ENCODE assay signal across 30 cellular contexts in genomic region chr9:91210318-91210717, GRCh38.
A peak's percentile ranks its signal among the peaks of the same experiment; 100 is the strongest.
DNase-seq lines count a peak whose midpoint lies in the region; ATAC-seq, FAIRE-seq and TF ChIP-seq lines count a peak whose summit lies in the region.
"Had no signal": no experiment of that assay in that cellular context is flagged by ENCODE, and none has a peak within 500 bp of the region (broad histone marks: within the 10 kb centered on the region; RNA-seq: fewer than 3 reads in every experiment).

No MANE protein-coding gene starts in this region.

- intact Hi-C loops in kidney (cut with DNase I): no loop called here
- intact Hi-C loops in posterior cingulate gyrus (cut with DNase I): no loop called here

- no peak overlapping the region for H3K4me3 ChIP-seq in bronchial epithelial cell (ENCODE audit: low read depth, low read length)
- peak overlapping the region in 1 of 2 donors; percentile 8 for H3K4me3 ChIP-seq in kidney (ENCODE audit: low read length in 2 of 2)
- H3K4me3 ChIP-seq: cardiac muscle cell, esophagus squamous epithelium, neural progenitor cell had no signal

- H3K9ac ChIP-seq in kidney (ENCODE audit: low read length in 2 of 2): peak overlapping the region in 1 of 2 donors; percentile 43
- H3K9ac ChIP-seq: neural progenitor cell had no signal

- ATAC-seq in activated naive CD4-positive, alpha-beta T cell treated with anti-CD3 and anti-CD28 coated beads, Interleukin-2, amount 50 U/mL, for 72 hours: no peak
- ATAC-seq in stimulated activated naive B cell treated with anti-CD40 and anti-IgM and Interleukin-4, amounts not matched to agents 10 μg/mL and 1 μg/mL and 100 μg/mL, for 72 hours (replicated peaks): no peak
- ATAC-seq in esophagus mucosa: no peak
- ATAC-seq: left cardiac atrium, sciatic nerve had no signal

- H3K9me3 ChIP-seq in kidney (ENCODE audit: control insufficient read depth in 1 of 2, low read length in 2 of 2): no peaks in the 10 kb centered on the region
- H3K9me3 ChIP-seq: esophagus squamous epithelium had no signal

- peak; percentile 79 for FAIRE-seq in bronchial epithelial cell (lab: Jason Lieb, UNC)
- no peak for FAIRE-seq in kidney (lab: Jason Lieb, UNC)
- FAIRE-seq: colon, frontal cortex, H1 had no signal

- H3K4me1 Mint-ChIP-seq in activated naive CD4-positive, alpha-beta T cell treated with anti-CD3 and anti-CD28 coated beads, Interleukin-2, amount 50 U/mL, for 24 hours: peaks cover 48% of the 10 kb centered on the region
- H3K4me1 Mint-ChIP-seq in stimulated activated naive B cell treated with anti-CD40 and anti-IgM and Interleukin-4, amounts not matched to agents 10 μg/mL and 1 μg/mL and 100 μg/mL, for 72 hours: peaks cover 37 to 63% of the 10 kb centered on the region in 2 donors
- H3K4me1 Mint-ChIP-seq: endodermal cell, neural progenitor cell had no signal

- H3K4me1 ChIP-seq in kidney (ENCODE audit: control insufficient read depth in 1 of 2, insufficient read depth in 1 of 2, low read depth in 1 of 2, low read length in 2 of 2): peaks cover 24 to 45% of the 10 kb centered on the region in 2 donors
- H3K4me1 ChIP-seq: neural progenitor cell had no signal

- H3K4me3 Mint-ChIP-seq in activated naive CD4-positive, alpha-beta T cell treated with anti-CD3 and anti-CD28 coated beads, Interleukin-2, amount 50 U/mL, for 24 hours: no peak overlapping the region
- H3K4me3 Mint-ChIP-seq in stimulated activated naive B cell treated with anti-CD40 and anti-IgM and Interleukin-4, amounts not matched to agents 10 μg/mL and 1 μg/mL and 100 μg/mL, for 72 hours: no peak overlapping the region
- H3K4me3 Mint-ChIP-seq: endodermal cell; HFFc6; neural progenitor cell; T-helper 2 cell treated with Interferon-gamma antibody and Interleukin-4, amounts not matched to agents 5 μg/mL and 100 μg/mL, for 36 hours; type B pancreatic cell had no signal

- H3K27ac ChIP-seq in kidney (ENCODE audit: low read depth in 2 of 2, low read length in 2 of 2): peak overlapping the region; percentile 66 to 81
- H3K27ac ChIP-seq: cardiac muscle cell, esophagus squamous epithelium, neural progenitor cell had no signal

- TF ChIP-seq CTCF in bronchial epithelial cell (IDR thresholded peaks at IDR 0.05; ENCODE audit: insufficient read depth, low read length, severe bottlenecking): no peak
- TF ChIP-seq CTCF in kidney (IDR thresholded peaks at IDR 0.05; ENCODE audit: borderline replicate concordance, extremely low read depth, insufficient read depth): no peak

- H3K27me3 ChIP-seq in bronchial epithelial cell (ENCODE audit: control insufficient read depth, insufficient read depth, low read length): no peaks in the 10 kb centered on the region
- H3K27me3 ChIP-seq: cardiac muscle cell, esophagus squamous epithelium, neural progenitor cell had no signal

- no peaks in the 10 kb centered on the region for H3K27me3 Mint-ChIP-seq in activated naive CD4-positive, alpha-beta T cell treated with anti-CD3 and anti-CD28 coated beads, Interleukin-2, amount 50 U/mL, for 24 hours
- no peaks in the 10 kb centered on the region for H3K27me3 Mint-ChIP-seq in stimulated activated naive B cell treated with anti-CD40 and anti-IgM and Interleukin-4, amounts not matched to agents 10 μg/mL and 1 μg/mL and 100 μg/mL, for 72 hours
- H3K27me3 Mint-ChIP-seq: IgD-negative memory B cell, type B pancreatic cell had no signal

- H3K9me3 Mint-ChIP-seq in activated naive CD4-positive, alpha-beta T cell treated with anti-CD3 and anti-CD28 coated beads, Interleukin-2, amount 50 U/mL, for 24 hours: no peaks in the 10 kb centered on the region
- peaks cover 6 to 19% of the 10 kb centered on the region in 2 donors for H3K9me3 Mint-ChIP-seq in activated naive CD4-positive, alpha-beta T cell treated with anti-CD3 and anti-CD28 coated beads, Interleukin-2, amount 50 U/mL, for 72 hours
- H3K9me3 Mint-ChIP-seq in stimulated activated naive B cell treated with anti-CD40 and anti-IgM and Interleukin-4, amounts not matched to agents 10 μg/mL and 1 μg/mL and 100 μg/mL, for 72 hours: peaks cover 0 to 3% of the 10 kb centered on the region in 2 donors
- H3K9me3 Mint-ChIP-seq: HFFc6, IgD-negative memory B cell, neural progenitor cell, type B pancreatic cell had no signal

- no peak for DNase-seq in activated naive CD4-positive, alpha-beta T cell treated with anti-CD3 and anti-CD28 coated beads, Interleukin-2, amount 50 U/mL, for 72 hours (ENCODE audit: low spot score in 2 of 2)
- DNase-seq in bronchial epithelial cell (ENCODE audit: low read depth) (no peak), kidney (no peak), posterior cingulate gyrus (no peak), NCI-H2107 treated with DMSO at 0.1 percent for 48 hours (lab: John Stamatoyannopoulos, UW; ENCODE audit: unreplicated experiment) (no peak)
- DNase-seq in stimulated activated naive B cell treated with anti-CD40 and anti-IgM and Interleukin-4, amounts not matched to agents 10 μg/mL and 1 μg/mL and 100 μg/mL, for 72 hours: no peak
- DNase-seq: activated CD4-positive, CD25-positive, alpha-beta regulatory T cell treated with anti-CD3 and anti-CD28 coated beads, Interleukin-2, amount 50 U/mL, for 72 hours; activated naive CD4-positive, alpha-beta T cell treated with Interleukin-2 at 50 U/mL for 16 hours; aorta; DMS153; endodermal cell; esophagus squamous epithelium; HFFc6; left cardiac atrium; NCI-H1694; NCI-H446; NCI-H774; stimulated activated CD4-positive, alpha-beta T cell treated with anti-CD3 and anti-CD28 coated beads, Interleukin-12 subunit alpha, Interleukin-12 subunit beta, amount 100 ng/mL, for 4 hours; stimulated activated CD4-positive, alpha-beta T cell treated with anti-CD3 and anti-CD28 coated beads, Interleukin-2, amount 100 ng/mL, for 48 hours had no signal

- H3K36me3 ChIP-seq in bronchial epithelial cell (ENCODE audit: control insufficient read depth, insufficient read depth, low read length): no peaks in the 10 kb centered on the region
- no peaks in the 10 kb centered on the region for H3K36me3 ChIP-seq in kidney (ENCODE audit: control insufficient read depth in 1 of 2, insufficient read depth in 2 of 2, low read length in 2 of 2)
- H3K36me3 ChIP-seq: esophagus squamous epithelium, neural progenitor cell had no signal

- peaks cover 1% of the 10 kb centered on the region for H3K36me3 Mint-ChIP-seq in activated naive CD4-positive, alpha-beta T cell treated with anti-CD3 and anti-CD28 coated beads, Interleukin-2, amount 50 U/mL, for 24 hours
- peaks cover 18 to 46% of the 10 kb centered on the region in 2 donors for H3K36me3 Mint-ChIP-seq in activated naive CD4-positive, alpha-beta T cell treated with anti-CD3 and anti-CD28 coated beads, Interleukin-2, amount 50 U/mL, for 72 hours
- peaks cover 34 to 35% of the 10 kb centered on the region in 2 donors for H3K36me3 Mint-ChIP-seq in stimulated activated naive B cell treated with anti-CD40 and anti-IgM and Interleukin-4, amounts not matched to agents 10 μg/mL and 1 μg/mL and 100 μg/mL, for 72 hours

- peak overlapping the region; percentile 83 for H3K27ac Mint-ChIP-seq in activated naive CD4-positive, alpha-beta T cell treated with anti-CD3 and anti-CD28 coated beads, Interleukin-2, amount 50 U/mL, for 24 hours
- H3K27ac Mint-ChIP-seq in activated naive CD4-positive, alpha-beta T cell treated with anti-CD3 and anti-CD28 coated beads, Interleukin-2, amount 50 U/mL, for 72 hours: peak overlapping the region in 1 of 2 donors; percentile 98
- H3K27ac Mint-ChIP-seq in stimulated activated naive B cell treated with anti-CD40 and anti-IgM and Interleukin-4, amounts not matched to agents 10 μg/mL and 1 μg/mL and 100 μg/mL, for 72 hours: peak overlapping the region; percentile 86
- H3K27ac Mint-ChIP-seq: endodermal cell; HFFc6; IgD-negative memory B cell; neural progenitor cell; T-helper 2 cell treated with Interferon-gamma antibody and Interleukin-4, amounts not matched to agents 5 μg/mL and 100 μg/mL, for 36 hours; type B pancreatic cell had no signal
